In genomic region chr1:117758444-117759316, GRCh38 we compare ENCODE assay signal across 7 cellular contexts.
DNase-seq lines count a peak whose midpoint lies in the region; ATAC-seq, FAIRE-seq and TF ChIP-seq lines count a peak whose summit lies in the region.

No MANE protein-coding gene starts in this region.

- H3K9me3 ChIP-seq in kidney (ENCODE audit: control insufficient read depth in 1 of 2, low read length in 2 of 2) = no peaks in the 10 kb centered on the region

- DNase-seq in NCI-H2171 (lab: John Stamatoyannopoulos, UW) (peak; percentile 86), WTC11 (ENCODE audit: low spot score) (peak; percentile 90), caudate nucleus (lab: John Stamatoyannopoulos, UW) (peak in 53 of 61 donors; percentile 7 to 71 (median 43)), kidney (peak; percentile 80)
- DNase-seq in stimulated activated CD4-positive, alpha-beta T cell treated with anti-CD3 and anti-CD28 coated beads, Interleukin-15, amount 100 ng/mL, for 48 hours (ENCODE audit: low read depth in 2 of 2) = peak; percentile 44 to 57

- POLR2A ChIA-PET in WTC11 (lab: Charles Lee) = no interaction called here

- peak; percentile 76 for TF ChIP-seq CTCF in WTC11 (IDR thresholded peaks at IDR 0.05)
- peak; percentile 87 for TF ChIP-seq CTCF in kidney (IDR thresholded peaks at IDR 0.05; ENCODE audit: borderline replicate concordance, extremely low read depth, insufficient read depth)

- peaks cover 0 to 8% of the 10 kb centered on the region in 2 donors for H3K4me1 ChIP-seq in kidney (ENCODE audit: control insufficient read depth in 1 of 2, insufficient read depth in 1 of 2, low read depth in 1 of 2, low read length in 2 of 2)

- H3K27ac Mint-ChIP-seq in WTC11 = peak overlapping the region; percentile 33

- ATAC-seq in GM18498 (IDR thresholded peaks at IDR 0.05; ENCODE audit: unreplicated experiment) (peak; percentile 79), HG03025 (IDR thresholded peaks at IDR 0.05; ENCODE audit: low FRiP score, unreplicated experiment) (peak; percentile 72), WTC11 (peak; percentile 93)

- peaks cover 9% of the 10 kb centered on the region for H3K9me3 Mint-ChIP-seq in WTC11

- peaks cover 2% of the 10 kb centered on the region; the same call in 1 of the 2 replicates for H3K27me3 Mint-ChIP-seq in WTC11 (ENCODE audit: low read depth)

- no peak for FAIRE-seq in kidney (lab: Jason Lieb, UNC)

- peak overlapping the region; percentile 54 to 61 for H3K4me3 ChIP-seq in kidney (ENCODE audit: low read length in 2 of 2)

- CTCF ChIA-PET in WTC11 (lab: Charles Lee) = interaction anchor here (0.6 to 3.8 kb wide), 30 partner anchors 17 to 567 kb away, joined by 3 to 24 read pairs (median 3); partner anchors contain the start of gene TENT5C

- no peak overlapping the region for H3K9ac ChIP-seq in kidney (ENCODE audit: low read length in 2 of 2)

- no peaks in the 10 kb centered on the region for H3K36me3 Mint-ChIP-seq in WTC11

- no peak overlapping the region for H3K27ac ChIP-seq in caudate nucleus (ENCODE audit: low read depth, low read length)
- no peak overlapping the region for H3K27ac ChIP-seq in kidney (ENCODE audit: low read depth in 2 of 2, low read length in 2 of 2)

- H3K4me1 Mint-ChIP-seq in WTC11 = peaks cover 28% of the 10 kb centered on the region

- H3K36me3 ChIP-seq in kidney (ENCODE audit: control insufficient read depth in 1 of 2, insufficient read depth in 2 of 2, low read length in 2 of 2) = no peaks in the 10 kb centered on the region

- peak overlapping the region; percentile 59 for H3K4me3 Mint-ChIP-seq in WTC11

- intact Hi-C loops in kidney (cut with DNase I) = loop anchor here (10.0 kb wide), 1 partner anchor 224 kb away; no protein-coding TSS in a partner anchor

TF ChIP-seq in WTC11, 78 proteins besides CTCF, POLR2A, EP300 and RAD21:
- TF ChIP-seq NR3C1 (CRISPR knock-in tag; conservative IDR thresholded peaks at IDR 0.05; ENCODE audit: low read depth) = no peak
- TF ChIP-seq IRF2 (CRISPR knock-in tag; IDR thresholded peaks at IDR 0.05; ENCODE audit: borderline replicate concordance, low read depth) = no peak
- TF ChIP-seq, protein P1, sequence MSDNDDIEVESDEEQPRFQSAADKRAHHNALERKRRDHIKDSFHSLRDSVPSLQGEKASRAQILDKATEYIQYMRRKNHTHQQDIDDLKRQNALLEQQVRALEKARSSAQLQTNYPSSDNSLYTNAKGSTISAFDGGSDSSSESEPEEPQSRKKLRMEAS (CRISPR knock-in tag; IDR thresholded peaks at IDR 0.05) = peak; percentile 46; the same call in 1 of the 2 replicates
